In genomic region chr20:4152696-4153235, GRCh38 we compare ENCODE assay signal across 18 cellular contexts. TPM values are rescaled to one million over a fixed set of nuclear protein-coding genes. Genes with fewer than 3 reads are reported as not detected.
DNase-seq lines count a peak whose midpoint lies in the region; ATAC-seq and TF ChIP-seq lines count a peak whose summit lies in the region.
"Had no signal": no experiment of that assay in that cellular context is flagged by ENCODE, and none has a peak within 500 bp of the region (broad histone marks: within the 10 kb centered on the region; RNA-seq: fewer than 3 reads in every experiment).

No MANE protein-coding gene starts in this region.

- H3K27ac ChIP-seq in RWPE2 (ENCODE audit: poor library complexity, severe bottlenecking) = peak overlapping the region; percentile 34
- H3K27ac ChIP-seq in vagina = peak overlapping the region; percentile 3
- H3K27ac ChIP-seq: 22Rv1, SJSA1 had no signal

- H3K27me3 ChIP-seq in RWPE2 (ENCODE audit: insufficient read depth, poor library complexity, severe bottlenecking) = no peaks in the 10 kb centered on the region
- H3K27me3 ChIP-seq in vagina = no peaks in the 10 kb centered on the region
- H3K27me3 ChIP-seq: SJSA1 had no signal

- intact Hi-C loops in activated CD4-positive, alpha-beta T cell treated with anti-CD3 and anti-CD28 coated beads, Interleukin-2, amount 10 ng/mL, durations not matched to agents 24 days and 14 days (cut with micrococcal nuclease) = no loop called here
- intact Hi-C loops in vagina (cut with DNase I) = no loop called here

- no peak overlapping the region for H3K4me3 ChIP-seq in RWPE2 (ENCODE audit: severe bottlenecking)
- no peak overlapping the region for H3K4me3 ChIP-seq in vagina
- H3K4me3 ChIP-seq: SJSA1 had no signal

- ATAC-seq in RWPE2 (ENCODE audit: low read depth) (no peak), HG03460 (IDR thresholded peaks at IDR 0.05; ENCODE audit: unreplicated experiment) (no peak)
- ATAC-seq: CD8-positive, alpha-beta T cell; left ventricle myocardium superior had no signal

- peaks cover 20% of the 10 kb centered on the region for H3K4me1 ChIP-seq in RWPE2 (ENCODE audit: insufficient read depth, poor library complexity, severe bottlenecking)
- peaks cover 29% of the 10 kb centered on the region for H3K4me1 ChIP-seq in vagina

- peak overlapping the region; percentile 53 for H3K27ac Mint-ChIP-seq in activated CD4-positive, alpha-beta T cell treated with anti-CD3 and anti-CD28 coated beads, Interleukin-2, amount 10 ng/mL, durations not matched to agents 24 days and 14 days
- no peak overlapping the region for H3K27ac Mint-ChIP-seq in HFFc6
- H3K27ac Mint-ChIP-seq: activated B cell treated with CpG ODN at 0.5 μM for 24 hours; activated naive CD8-positive, alpha-beta T cell treated with anti-CD3 and anti-CD28 coated beads, Interleukin-2, amount 10 ng/mL, durations not matched to agents 7 days and 5 days; CD8-positive, alpha-beta T cell had no signal

- peaks cover 35% of the 10 kb centered on the region for H3K4me1 Mint-ChIP-seq in activated CD4-positive, alpha-beta T cell treated with anti-CD3 and anti-CD28 coated beads, Interleukin-2, amount 10 ng/mL, durations not matched to agents 24 days and 14 days
- H3K4me1 Mint-ChIP-seq in HFFc6 (ENCODE audit: low read depth) = peaks cover 29% of the 10 kb centered on the region

- H3K9me3 Mint-ChIP-seq in activated CD4-positive, alpha-beta T cell treated with anti-CD3 and anti-CD28 coated beads, Interleukin-2, amount 10 ng/mL, durations not matched to agents 24 days and 14 days = no peaks in the 10 kb centered on the region
- H3K9me3 Mint-ChIP-seq in HFFc6 = no peaks in the 10 kb centered on the region
- H3K9me3 Mint-ChIP-seq: activated B cell treated with CpG ODN at 0.5 μM for 24 hours; activated naive CD8-positive, alpha-beta T cell treated with anti-CD3 and anti-CD28 coated beads, Interleukin-2, amount 10 ng/mL, durations not matched to agents 7 days and 5 days; activated T-helper 17 cell treated with anti-CD3 and anti-CD28 coated beads, Interleukin-2, amount 50 U/mL, for 72 hours; CD8-positive, alpha-beta T cell had no signal

- H3K36me3 ChIP-seq in RWPE2 (ENCODE audit: low read depth) = peaks cover 25% of the 10 kb centered on the region
- H3K36me3 ChIP-seq in vagina = no peaks in the 10 kb centered on the region

- H3K9me3 ChIP-seq in RWPE2 (ENCODE audit: severe bottlenecking) = no peaks in the 10 kb centered on the region
- no peaks in the 10 kb centered on the region for H3K9me3 ChIP-seq in vagina
- H3K9me3 ChIP-seq: SJSA1 had no signal

- TF ChIP-seq CTCF in RWPE2 (IDR thresholded peaks at IDR 0.05; ENCODE audit: poor library complexity, severe bottlenecking) (no peak), vagina (IDR thresholded peaks at IDR 0.05) (no peak), HFFc6 (IDR thresholded peaks at IDR 0.05) (no peak)

- no peak for DNase-seq in activated CD4-positive, alpha-beta T cell treated with anti-CD3 and anti-CD28 coated beads, Interleukin-2, amount 10 ng/mL, durations not matched to agents 24 days and 14 days
- DNase-seq in activated CD4-positive, alpha-beta T cell treated with anti-CD3 and anti-CD28 coated beads, Interleukin-2, amount 50 U/mL, for 1 hour = no peak
- peak; percentile 29 for DNase-seq in RWPE2 (ENCODE audit: low spot score)
- DNase-seq in fibroblast of peridontal ligament (ENCODE audit: extremely low read depth) = peak; percentile 60
- DNase-seq in vagina (ENCODE audit: extremely low spot score in 2 of 2) = no peak
- no peak for DNase-seq in HFFc6
- DNase-seq in putamen (ENCODE audit: low spot score) = no peak
- DNase-seq: activated B cell treated with CpG ODN at 0.5 μM for 24 hours; activated naive CD8-positive, alpha-beta T cell treated with anti-CD3 and anti-CD28 coated beads, Interleukin-2, amount 10 ng/mL, durations not matched to agents 7 days and 5 days; CD8-positive, alpha-beta T cell; Karpas-422; left ventricle myocardium superior; NCI-H1105 treated with DMSO at 0.1 percent for 48 hours; NCI-H526 had no signal

- peaks cover 12% of the 10 kb centered on the region for H3K27me3 Mint-ChIP-seq in activated CD4-positive, alpha-beta T cell treated with anti-CD3 and anti-CD28 coated beads, Interleukin-2, amount 10 ng/mL, durations not matched to agents 24 days and 14 days
- H3K27me3 Mint-ChIP-seq in HFFc6 (ENCODE audit: insufficient read depth) = no peaks in the 10 kb centered on the region

- TF ChIP-seq POLR2A in vagina (IDR thresholded peaks at IDR 0.05) = no peak

- H3K4me3 Mint-ChIP-seq in activated CD4-positive, alpha-beta T cell treated with anti-CD3 and anti-CD28 coated beads, Interleukin-2, amount 10 ng/mL, durations not matched to agents 24 days and 14 days = peak overlapping the region; percentile 66
- H3K4me3 Mint-ChIP-seq in HFFc6 = no peak overlapping the region
- H3K4me3 Mint-ChIP-seq: activated B cell treated with CpG ODN at 0.5 μM for 24 hours; activated naive CD8-positive, alpha-beta T cell treated with anti-CD3 and anti-CD28 coated beads, Interleukin-2, amount 10 ng/mL, durations not matched to agents 7 days and 5 days; CD8-positive, alpha-beta T cell had no signal

- H3K36me3 Mint-ChIP-seq in activated CD4-positive, alpha-beta T cell treated with anti-CD3 and anti-CD28 coated beads, Interleukin-2, amount 10 ng/mL, durations not matched to agents 24 days and 14 days (ENCODE audit: low read depth) = peaks cover 31% of the 10 kb centered on the region
- no peaks in the 10 kb centered on the region; the same call in 1 of the 2 replicates for H3K36me3 Mint-ChIP-seq in HFFc6 (ENCODE audit: low read depth)
- H3K36me3 Mint-ChIP-seq: activated naive CD8-positive, alpha-beta T cell treated with anti-CD3 and anti-CD28 coated beads, Interleukin-2, amount 10 ng/mL, durations not matched to agents 7 days and 5 days; CD8-positive, alpha-beta T cell had no signal

RNA-seq across cellular contexts. Expression of gene SMOX, which starts 4.1 kb away (rescaled TPM):
- total RNA-seq in activated CD4-positive, alpha-beta T cell treated with anti-CD3 and anti-CD28 coated beads, Interleukin-2, amount 10 ng/mL, durations not matched to agents 24 days and 14 days = 25.4 and 26.6 TPM in 2 replicates
- 8.6 TPM for total RNA-seq in vagina
- total RNA-seq in HFFc6 (2021; fragmentation: NEBNext Ultra II Directional; extraction: Animal tissue kit (Norgen Biotek cat#: 25700)) = 10 to 100 TPM in 5 of 6 experiments, 1 to 10 TPM in 1; 9.4 to 13.0 (median 12.4) TPM
- total RNA-seq: activated B cell treated with CpG ODN at 0.5 μM for 24 hours had no signal

Comparison
In these comparisons a context has a peak if more than half of its experiments do, and no peak if none do; other contexts are left out.
1. DNase-seq: peak in RWPE2 (single experiment) and fibroblast of peridontal ligament (single experiment); none in activated CD4-positive, alpha-beta T cell treated with anti-CD3 and anti-CD28 coated beads, Interleukin-2, amount 10 ng/mL, durations not matched to agents 24 days and 14 days (single experiment), activated CD4-positive, alpha-beta T cell treated with anti-CD3 and anti-CD28 coated beads, Interleukin-2, amount 50 U/mL, for 1 hour (single experiment), vagina (0 of 2), HFFc6 (single experiment) and putamen (single experiment).